14 cellular contexts compared by ENCODE assay signal in the genomic region with DNA sequence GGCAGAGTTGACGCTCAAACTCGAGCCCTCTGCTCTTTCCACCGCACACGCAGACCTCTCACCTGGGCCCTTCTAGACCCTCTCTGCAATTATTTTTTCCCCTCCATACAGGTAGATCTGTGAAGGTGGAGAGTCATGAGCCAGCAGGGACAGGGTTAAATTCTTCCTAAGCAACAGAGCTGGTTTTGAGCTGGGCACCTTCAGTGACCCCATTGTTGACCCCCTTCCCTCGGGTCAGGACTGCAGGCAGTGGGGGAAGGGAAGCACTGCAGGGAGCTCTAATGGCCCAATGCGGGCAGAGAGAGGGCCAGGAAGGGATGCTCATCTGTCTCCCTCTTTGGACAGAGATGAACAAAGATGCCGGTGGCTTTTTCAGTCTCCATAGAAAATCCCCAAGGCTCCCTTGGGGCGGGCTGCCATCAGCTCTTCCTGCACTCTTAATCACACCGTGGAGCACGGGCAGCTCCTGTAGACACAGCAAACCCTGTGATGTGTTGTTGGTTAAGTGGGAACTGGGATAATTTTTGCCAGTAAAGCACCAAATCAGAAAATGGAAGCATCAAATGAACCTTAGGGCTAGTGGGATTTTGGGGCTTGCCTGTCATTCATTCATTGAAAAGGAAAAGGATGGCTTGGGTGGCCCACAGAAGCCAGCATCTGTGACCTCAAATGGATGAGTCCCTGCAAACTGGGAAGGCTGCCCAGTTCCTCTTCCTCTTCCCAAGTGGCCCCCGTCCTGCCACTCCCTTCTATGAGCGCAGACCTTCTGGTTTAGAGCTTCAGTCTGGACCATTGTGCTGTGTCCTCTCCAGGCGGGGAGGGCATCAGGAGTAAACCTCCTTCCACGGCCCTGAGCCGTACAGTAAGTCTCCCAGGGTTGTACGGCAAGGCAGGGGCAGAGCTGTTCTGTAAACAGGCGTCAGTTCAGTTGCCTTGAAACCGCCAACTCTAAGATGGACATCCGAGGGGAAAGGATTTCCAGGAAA. TPM values are rescaled to one million over a fixed set of nuclear protein-coding genes. Genes with fewer than 3 reads are reported as not detected.
A peak's percentile ranks its signal among the peaks of the same experiment; 100 is the strongest.
DNase-seq lines count a peak whose midpoint lies in the region; ATAC-seq and TF ChIP-seq lines count a peak whose summit lies in the region.
"Had no signal": no experiment of that assay in that cellular context is flagged by ENCODE, and none has a peak within 500 bp of the region (broad histone marks: within the 10 kb centered on the region; RNA-seq: fewer than 3 reads in every experiment).

No MANE protein-coding gene starts in this region.

- H3K36me3 ChIP-seq in H7 (replicated peaks; ENCODE audit: control insufficient read depth, insufficient read depth, low read length) (0 out of 2 replicates have a peak, but pooled peaks cover 1% of the 10 kb centered on the region), iPS-15b (ENCODE audit: control insufficient read depth, insufficient read depth, low read length) (no peaks in the 10 kb centered on the region), neuron (ENCODE audit: insufficient read depth, low read length) (no peaks in the 10 kb centered on the region)
- H3K36me3 ChIP-seq in CD8-positive, alpha-beta memory T cell (ENCODE audit: insufficient read depth, low read length): no peaks in the 10 kb centered on the region

- H3K4me1 Mint-ChIP-seq in CD8-positive, alpha-beta memory T cell: peaks cover 16 to 31% (median 20%) of the 10 kb centered on the region in 3 donors

- H3K9me3 Mint-ChIP-seq in CD8-positive, alpha-beta memory T cell: no peaks in the 10 kb centered on the region
- no peaks in the 10 kb centered on the region for H3K9me3 Mint-ChIP-seq in activated naive CD4-positive, alpha-beta T cell treated with anti-CD3 and anti-CD28 coated beads, Interleukin-2, amount 50 U/mL, for 72 hours
- H3K9me3 Mint-ChIP-seq: stimulated activated naive B cell treated with anti-CD40 and anti-IgM and Interleukin-4, amounts not matched to agents 10 μg/mL and 1 μg/mL and 100 μg/mL, for 72 hours had no signal

- H3K27ac ChIP-seq in VCaP: 0 out of 2 replicates have a peak overlapping the region, but pooled peaks have one; percentile 52
- no peak overlapping the region for H3K27ac ChIP-seq in CD8-positive, alpha-beta memory T cell (ENCODE audit: low read depth, low read length)

- no peak overlapping the region for H2AFZ ChIP-seq in neuron (ENCODE audit: low read depth, low read length)

- no peak overlapping the region for H3K4me3 Mint-ChIP-seq in CD8-positive, alpha-beta memory T cell
- H3K4me3 Mint-ChIP-seq: stimulated activated naive B cell treated with anti-CD40 and anti-IgM and Interleukin-4, amounts not matched to agents 10 μg/mL and 1 μg/mL and 100 μg/mL, for 72 hours had no signal

- H3K9me3 ChIP-seq in iPS-15b (ENCODE audit: control insufficient read depth, insufficient read depth, low read length) (no peaks in the 10 kb centered on the region), neuron (ENCODE audit: low read length) (no peaks in the 10 kb centered on the region)
- H3K9me3 ChIP-seq in CD8-positive, alpha-beta memory T cell (ENCODE audit: low read length): no peaks in the 10 kb centered on the region

- H3K4me1 ChIP-seq in iPS-15b (ENCODE audit: control insufficient read depth, insufficient read depth, low read length) (peaks cover 55% of the 10 kb centered on the region), neuron (ENCODE audit: insufficient read depth, low read length) (peaks cover 52% of the 10 kb centered on the region)
- H3K4me1 ChIP-seq in CD8-positive, alpha-beta memory T cell (ENCODE audit: insufficient read depth, low read length): no peaks in the 10 kb centered on the region

- no peak for ATAC-seq in activated naive CD4-positive, alpha-beta T cell treated with anti-CD3 and anti-CD28 coated beads, Interleukin-2, amount 50 U/mL, for 72 hours
- ATAC-seq: stimulated activated naive B cell treated with anti-CD40 and anti-IgM and Interleukin-4, amounts not matched to agents 10 μg/mL and 1 μg/mL and 100 μg/mL, for 72 hours had no signal

- POLR2A ChIA-PET in CD8-positive, alpha-beta memory T cell (lab: Charles Lee): no interaction called here

- peak overlapping the region in 3 of 8 donors; percentile 17 to 50 (median 22) for H3K27ac Mint-ChIP-seq in CD8-positive, alpha-beta memory T cell
- H3K27ac Mint-ChIP-seq in activated naive CD4-positive, alpha-beta T cell treated with anti-CD3 and anti-CD28 coated beads, Interleukin-2, amount 50 U/mL, for 72 hours: no peak overlapping the region
- H3K27ac Mint-ChIP-seq: stimulated activated naive B cell treated with anti-CD40 and anti-IgM and Interleukin-4, amounts not matched to agents 10 μg/mL and 1 μg/mL and 100 μg/mL, for 72 hours had no signal

- CTCF ChIA-PET in CD8-positive, alpha-beta memory T cell (lab: Charles Lee): no interaction called here

- peaks cover 0 to 3% of the 10 kb centered on the region in 2 donors for H3K27me3 Mint-ChIP-seq in CD8-positive, alpha-beta memory T cell

- DNase-seq in H7 (peak; percentile 74), NCI-H1105 (lab: John Stamatoyannopoulos, UW) (no peak), NCI-H510A treated with DMSO at 0.1 percent for 48 hours (lab: John Stamatoyannopoulos, UW) (no peak)
- DNase-seq in CD8-positive, alpha-beta memory T cell: no peak
- no peak for DNase-seq in activated naive CD4-positive, alpha-beta T cell treated with anti-CD3 and anti-CD28 coated beads, Interleukin-2, amount 50 U/mL, for 72 hours (ENCODE audit: low spot score in 2 of 2)
- DNase-seq: activated naive CD4-positive, alpha-beta T cell treated with Interleukin-2 at 50 U/mL for 16 hours; AML-193; erythroblast; NCI-H524 treated with DMSO at 0.1 percent for 48 hours; stimulated activated CD4-positive, alpha-beta T cell treated with anti-CD3 and anti-CD28 coated beads, Interleukin-4, amount 100 ng/mL, for 24 hours; stimulated activated naive B cell treated with anti-CD40 and anti-IgM and Interleukin-4, amounts not matched to agents 10 μg/mL and 1 μg/mL and 100 μg/mL, for 72 hours had no signal

- no peak for TF ChIP-seq CTCF in VCaP (conservative IDR thresholded peaks at IDR 0.05)

- no peaks in the 10 kb centered on the region for H3K36me3 Mint-ChIP-seq in CD8-positive, alpha-beta memory T cell
- no peaks in the 10 kb centered on the region for H3K36me3 Mint-ChIP-seq in activated naive CD4-positive, alpha-beta T cell treated with anti-CD3 and anti-CD28 coated beads, Interleukin-2, amount 50 U/mL, for 72 hours
- H3K36me3 Mint-ChIP-seq: stimulated activated naive B cell treated with anti-CD40 and anti-IgM and Interleukin-4, amounts not matched to agents 10 μg/mL and 1 μg/mL and 100 μg/mL, for 72 hours had no signal

- H3K27me3 ChIP-seq in H7 (ENCODE audit: control insufficient read depth, insufficient read depth, low read length) (no peaks in the 10 kb centered on the region), iPS-15b (ENCODE audit: control insufficient read depth, insufficient read depth, low read length) (no peaks in the 10 kb centered on the region), neuron (ENCODE audit: insufficient read depth, low read length) (no peaks in the 10 kb centered on the region)
- H3K27me3 ChIP-seq in CD8-positive, alpha-beta memory T cell (ENCODE audit: insufficient read depth, low read length, poor library complexity, severe bottlenecking): no peaks in the 10 kb centered on the region

- no peak overlapping the region for H3K9ac ChIP-seq in iPS-15b (ENCODE audit: low read depth, low read length)

- no peak overlapping the region for H3K4me3 ChIP-seq in H7 (ENCODE audit: insufficient read depth, low read depth, low read length)
- peak overlapping the region; percentile 33 for H3K4me3 ChIP-seq in iPS-15b (ENCODE audit: low read depth, low read length)
- peak overlapping the region; percentile 20 for H3K4me3 ChIP-seq in neuron (ENCODE audit: low read length)
- H3K4me3 ChIP-seq in CD8-positive, alpha-beta memory T cell (ENCODE audit: low read length): no peak overlapping the region

RNA-seq across cellular contexts. Expression of a gene that starts 21.6 kb away (rescaled TPM):
- total RNA-seq in H7 (2014; rRNA removed; shearing (Covaris generic)): 94.4 and 120 TPM in 2 replicates
- 1 to 10 TPM; 3.1 TPM for total RNA-seq in CD8-positive, alpha-beta memory T cell
- 5.5 TPM for polyA plus RNA-seq in CD8-positive, alpha-beta memory T cell
- under 1 TPM in 1 of 2 donors, not detected in 1; 0.73 TPM for total RNA-seq in activated naive CD4-positive, alpha-beta T cell treated with anti-CD3 and anti-CD28 coated beads, Interleukin-2, amount 50 U/mL, for 72 hours

RNA-seq across cellular contexts. Expression of a gene that starts 57.3 kb away (rescaled TPM):
- 44.3 and 57.7 TPM in 2 replicates for total RNA-seq in H7 (2014; rRNA removed; shearing (Covaris generic))
- 1 to 10 TPM in 1 of 2 experiments, under 1 TPM in 1; 0.91 to 1.1 TPM for total RNA-seq in CD8-positive, alpha-beta memory T cell
- polyA plus RNA-seq in CD8-positive, alpha-beta memory T cell: 6.1 TPM
- 1 to 10 TPM in 1 of 2 donors, under 1 TPM in 1; 0.84 to 1.6 TPM for total RNA-seq in activated naive CD4-positive, alpha-beta T cell treated with anti-CD3 and anti-CD28 coated beads, Interleukin-2, amount 50 U/mL, for 72 hours

Comparison
In these comparisons a context has a peak if more than half of its experiments do, and no peak if none do; other contexts are left out.
1. H3K4me3 ChIP-seq: peak in iPS-15b (single experiment) and neuron (single experiment); none in H7 (single experiment) and CD8-positive, alpha-beta memory T cell (single experiment).
2. RNA of a gene that starts 21.6 kb away (total RNA-seq): 94.4 to 120 TPM in H7; 3.1 TPM in CD8-positive, alpha-beta memory T cell and 0.73 TPM in activated naive CD4-positive, alpha-beta T cell treated with anti-CD3 and anti-CD28 coated beads, Interleukin-2, amount 50 U/mL, for 72 hours; every median in the first group is over 10 times any median in the second.
3. RNA of a gene that starts 57.3 kb away (total RNA-seq): 44.3 to 57.7 TPM in H7; 0.84 to 1.6 TPM in activated naive CD4-positive, alpha-beta T cell treated with anti-CD3 and anti-CD28 coated beads, Interleukin-2, amount 50 U/mL, for 72 hours and 0.91 to 1.1 TPM in CD8-positive, alpha-beta memory T cell; every median in the first group is over 10 times any median in the second.